In the genomic region with DNA sequence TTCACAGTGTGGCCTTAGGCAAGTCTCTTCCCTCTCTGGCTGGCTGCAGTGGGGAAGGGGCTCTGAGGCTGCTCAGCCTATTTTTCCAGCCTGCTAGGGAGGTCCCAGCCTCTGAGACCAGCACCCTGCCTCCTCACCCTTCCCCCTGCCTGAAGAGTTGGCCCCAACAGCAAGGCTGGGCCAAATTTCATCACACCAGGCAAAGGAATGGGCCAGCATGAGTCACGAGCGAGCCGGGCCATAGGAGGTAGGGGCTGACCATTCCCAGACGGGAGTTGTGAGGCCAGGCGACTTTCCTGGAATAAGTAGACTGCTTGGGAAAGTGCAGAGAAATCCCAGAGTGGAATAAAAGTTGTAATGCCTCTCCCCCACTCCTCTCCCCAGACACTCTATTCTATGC, we compare ENCODE assay signal across 10 cellular contexts. TPM values are rescaled to one million over a fixed set of nuclear protein-coding genes. Genes with fewer than 3 reads are reported as not detected.
DNase-seq lines count a peak whose midpoint lies in the region; ATAC-seq, FAIRE-seq and TF ChIP-seq lines count a peak whose summit lies in the region.
"Had no signal": no experiment of that assay in that cellular context is flagged by ENCODE, and none has a peak within 500 bp of the region (broad histone marks: within the 10 kb centered on the region; RNA-seq: fewer than 3 reads in every experiment).

No MANE protein-coding gene starts in this region.

- intact Hi-C loops in mucosa of descending colon (cut with DNase I, micrococcal nuclease) (no loop called here), aorta (cut with DNase I) (no loop called here)

- no peak for TF ChIP-seq CTCF in mucosa of descending colon (IDR thresholded peaks at IDR 0.05)

- 23 to 28% methylated on average over 5 of the region's 5 CpGs for WGBS in aorta, 2 donors

- H3K4me1 ChIP-seq in mucosa of descending colon (ENCODE audit: low read depth) = no peaks in the 10 kb centered on the region
- H3K4me1 ChIP-seq in aorta (ENCODE audit: control insufficient read depth in 1 of 2, insufficient read depth in 2 of 2, low read length in 2 of 2) = no peaks in the 10 kb centered on the region

- ATAC-seq in mucosa of descending colon (peak; percentile 46), aorta (ENCODE audit: low FRiP score) (peak; percentile 82), GM18907 (IDR thresholded peaks at IDR 0.05; ENCODE audit: unreplicated experiment) (no peak)

- no peak overlapping the region for H3K27ac ChIP-seq in aorta (ENCODE audit: low read depth in 1 of 2, low read length in 2 of 2)
- H3K27ac ChIP-seq: dorsolateral prefrontal cortex, HL-60 had no signal

- H3K4me3 ChIP-seq in mucosa of descending colon (no peak overlapping the region), aorta (ENCODE audit: low read length in 2 of 2) (no peak overlapping the region)
- H3K4me3 ChIP-seq: dorsolateral prefrontal cortex had no signal

- no peaks in the 10 kb centered on the region for H3K9me3 ChIP-seq in mucosa of descending colon
- H3K9me3 ChIP-seq in aorta (ENCODE audit: control insufficient read depth, low read length) = no peaks in the 10 kb centered on the region

- no peaks in the 10 kb centered on the region for H3K27me3 ChIP-seq in aorta (ENCODE audit: control insufficient read depth in 1 of 2, insufficient read depth in 2 of 2, low read length in 1 of 2)

- DNase-seq in LHCN-M2 (ENCODE audit: low read depth) (peak; percentile 60), epidermal melanocyte (ENCODE audit: insufficient read length, low spot score) (peak; percentile 66), mucosa of descending colon (peak in 2 of 3 donors; percentile 20 to 70), aorta (peak; percentile 89 to 91), GM12891 (ENCODE audit: insufficient read length, low spot score) (no peak), globus pallidus (ENCODE audit: low spot score) (no peak)
- DNase-seq: dorsolateral prefrontal cortex, SW 1271 had no signal

- H3K36me3 ChIP-seq in mucosa of descending colon (ENCODE audit: low read depth) (no peaks in the 10 kb centered on the region), aorta (ENCODE audit: control insufficient read depth in 1 of 2, insufficient read depth in 2 of 2, low read length in 1 of 2) (no peaks in the 10 kb centered on the region)

- FAIRE-seq in GM12891 (lab: Jason Lieb, UNC) = no peak

- TF ChIP-seq POLR2A in GM12891 (IDR thresholded peaks at IDR 0.05; ENCODE audit: low read depth, low read length) = no peak

TF ChIP-seq in GM12891, 5 proteins besides CTCF, POLR2A, EP300 and RAD21:
- TF ChIP-seq TAF1 (IDR thresholded peaks at IDR 0.05; ENCODE audit: low read depth, low read length) = no peak
- no peak for TF ChIP-seq POU2F2 (IDR thresholded peaks at IDR 0.05; ENCODE audit: low read depth, low read length)
- no peak for TF ChIP-seq SPI1 (IDR thresholded peaks at IDR 0.05; ENCODE audit: low read depth, low read length)
- TF ChIP-seq PAX5 (IDR thresholded peaks at IDR 0.05; ENCODE audit: insufficient read depth, low read length, severe bottlenecking) = no peak
- TF ChIP-seq POLR2AphosphoS5 (IDR thresholded peaks at IDR 0.05; ENCODE audit: low read depth, low read length) = no peak
TF ChIP-seq in GM12891: peak in this region for 0.

RNA-seq across cellular contexts. Expression of a gene that starts 5.7 kb away (rescaled TPM):
- total RNA-seq in LHCN-M2 (2014; rRNA removed) (0.06 and 0.19 TPM in 2 replicates), mucosa of descending colon (10 to 100 TPM; 10.2 to 48.9 (median 30.5) TPM), aorta (100 to 1,000 TPM; 117 to 494 TPM)
- polyA plus RNA-seq in LHCN-M2 (2012) = 0.10 TPM
- 10 to 100 TPM; 16.7 to 19.9 TPM for polyA plus RNA-seq in aorta
- 0.15 TPM for polyA plus RNA-seq in GM12891 (2012; ENCODE audit: low read depth, missing spikeins)

Comparison
In these comparisons a context has a peak if more than half of its experiments do, and no peak if none do; other contexts are left out.
1. DNase-seq: peak in LHCN-M2 (single experiment), epidermal melanocyte (single experiment), mucosa of descending colon (2 of 3) and aorta (2 of 2); none in GM12891 (single experiment) and globus pallidus (single experiment).